In the genomic region with DNA sequence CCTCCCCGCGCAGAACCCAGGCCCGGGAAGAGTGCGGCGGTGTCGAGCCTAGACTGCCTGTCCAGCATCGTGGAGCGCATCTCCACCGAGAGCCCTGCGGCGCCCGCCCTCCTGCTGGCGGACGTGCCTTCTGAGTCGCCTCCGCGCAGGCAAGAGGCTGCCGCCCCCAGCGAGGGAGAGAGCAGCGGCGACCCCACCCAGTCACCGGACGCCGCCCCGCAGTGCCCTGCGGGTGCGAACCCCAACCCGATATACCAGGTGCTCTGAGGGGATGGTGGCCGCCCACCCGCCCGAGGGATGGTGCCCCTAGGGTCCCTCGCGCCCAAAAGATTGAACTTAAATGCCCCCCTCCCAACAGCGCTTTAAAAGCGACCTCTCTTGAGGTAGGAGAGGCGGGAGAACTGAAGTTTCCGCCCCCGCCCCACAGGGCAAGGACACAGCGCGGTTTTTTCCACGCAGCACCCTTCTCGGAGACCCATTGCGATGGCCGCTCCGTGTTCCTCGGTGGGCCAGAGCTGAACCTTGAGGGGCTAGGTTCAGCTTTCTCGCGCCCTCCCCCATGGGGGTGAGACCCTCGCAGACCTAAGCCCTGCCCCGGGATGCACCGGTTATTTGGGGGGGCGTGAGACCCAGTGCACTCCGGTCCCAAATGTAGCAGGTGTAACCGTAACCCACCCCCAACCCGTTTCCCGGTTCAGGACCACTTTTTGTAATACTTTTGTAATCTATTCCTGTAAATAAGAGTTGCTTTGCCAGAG, we compare ENCODE assay signal across 1 cellular context.
TF ChIP-seq lines count a peak whose summit lies in the region.

No MANE protein-coding gene starts in this region.

TF ChIP-seq in IMR-90, 13 proteins besides CTCF, POLR2A, EP300 and RAD21 (continued from another document):
- TF ChIP-seq, protein P1, sequence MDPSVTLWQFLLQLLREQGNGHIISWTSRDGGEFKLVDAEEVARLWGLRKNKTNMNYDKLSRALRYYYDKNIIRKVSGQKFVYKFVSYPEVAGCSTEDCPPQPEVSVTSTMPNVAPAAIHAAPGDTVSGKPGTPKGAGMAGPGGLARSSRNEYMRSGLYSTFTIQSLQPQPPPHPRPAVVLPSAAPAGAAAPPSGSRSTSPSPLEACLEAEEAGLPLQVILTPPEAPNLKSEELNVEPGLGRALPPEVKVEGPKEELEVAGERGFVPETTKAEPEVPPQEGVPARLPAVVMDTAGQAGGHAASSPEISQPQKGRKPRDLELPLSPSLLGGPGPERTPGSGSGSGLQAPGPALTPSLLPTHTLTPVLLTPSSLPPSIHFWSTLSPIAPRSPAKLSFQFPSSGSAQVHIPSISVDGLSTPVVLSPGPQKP (IDR thresholded peaks at IDR 0.05; ENCODE audit: borderline replicate concordance, low read depth, low read length): no peak
- no peak for TF ChIP-seq NFE2L2 (IDR thresholded peaks at IDR 0.05; ENCODE audit: low read depth, low read length)
